In genomic region chr2:70560040-70560439, GRCh38 we compare ENCODE assay signal across 35 cellular contexts. TPM values are rescaled to one million over a fixed set of nuclear protein-coding genes. Genes with fewer than 3 reads are reported as not detected.
"Had no signal": no experiment of that assay in that cellular context is flagged by ENCODE, and none has a peak within 500 bp of the region (broad histone marks: within the 10 kb centered on the region; RNA-seq: fewer than 3 reads in every experiment).

No MANE protein-coding gene starts in this region.

- FAIRE-seq: endometrium, endothelial cell of umbilical vein had no signal

- H3K4me3 Mint-ChIP-seq: activated CD4-positive, alpha-beta memory T cell treated with anti-CD3 and anti-CD28 coated beads, Interleukin-2, amount 10 ng/mL, durations not matched to agents 7 days and 5 days; activated CD4-positive, alpha-beta T cell treated with anti-CD3 and anti-CD28 coated beads, Interleukin-2, amount 10 ng/mL, durations not matched to agents 7 days and 5 days; activated naive CD4-positive, alpha-beta T cell treated with anti-CD3 and anti-CD28 coated beads, Interleukin-2, amount 10 ng/mL, durations not matched to agents 7 days and 5 days; activated naive CD8-positive, alpha-beta T cell treated with anti-CD3 and anti-CD28 coated beads, Interleukin-2, amount 10 ng/mL, durations not matched to agents 7 days and 5 days; activated T-cell treated with anti-CD3 and anti-CD28 coated beads, Interleukin-2, amount 50 U/mL, for 24 hours; activated T-cell treated with anti-CD3 and anti-CD28 coated beads, Interleukin-2, amount 50 U/mL, for 72 hours; brain; T-helper 2 cell treated with Interferon-gamma antibody and Interleukin-4, amounts not matched to agents 5 μg/mL and 100 μg/mL, for 36 hours; WTC11 had no signal

- H3K4me2 ChIP-seq: hepatocyte had no signal

- H3K27ac Mint-ChIP-seq: activated CD4-positive, alpha-beta memory T cell treated with anti-CD3 and anti-CD28 coated beads, Interleukin-2, amount 10 ng/mL, durations not matched to agents 7 days and 5 days; activated CD4-positive, alpha-beta T cell treated with anti-CD3 and anti-CD28 coated beads, Interleukin-2, amount 10 ng/mL, durations not matched to agents 7 days and 5 days; activated naive CD4-positive, alpha-beta T cell treated with anti-CD3 and anti-CD28 coated beads, Interleukin-2, amount 10 ng/mL, durations not matched to agents 7 days and 5 days; activated naive CD4-positive, alpha-beta T cell treated with anti-CD3 and anti-CD28 coated beads, Interleukin-2, amount 50 U/mL, for 72 hours; activated naive CD8-positive, alpha-beta T cell treated with anti-CD3 and anti-CD28 coated beads, Interleukin-2, amount 10 ng/mL, durations not matched to agents 7 days and 5 days; activated T-cell treated with anti-CD3 and anti-CD28 coated beads, Interleukin-2, amount 50 U/mL, for 24 hours; activated T-cell treated with anti-CD3 and anti-CD28 coated beads, Interleukin-2, amount 50 U/mL, for 72 hours; brain; T-helper 2 cell treated with Interferon-gamma antibody and Interleukin-4, amounts not matched to agents 5 μg/mL and 100 μg/mL, for 36 hours; WTC11 had no signal

- H3K9me3 ChIP-seq: ascending aorta, breast epithelium, colonic mucosa, esophagus squamous epithelium, gastroesophageal sphincter, heart right ventricle had no signal

- H3K27ac ChIP-seq: ascending aorta, breast epithelium, cardiac muscle cell, colonic mucosa, epithelial cell of prostate, esophagus squamous epithelium, gastroesophageal sphincter, heart right ventricle, hepatocyte, VCaP had no signal

- ATAC-seq: activated naive CD4-positive, alpha-beta T cell treated with anti-CD3 and anti-CD28 coated beads, Interleukin-2, amount 50 U/mL, for 72 hours; activated T-cell treated with anti-CD3 and anti-CD28 coated beads, Interleukin-2, amount 50 U/mL, for 72 hours; gastroesophageal sphincter; heart right ventricle had no signal

- H3K36me3 ChIP-seq: ascending aorta, breast epithelium, cardiac muscle cell, colonic mucosa, esophagus squamous epithelium, gastroesophageal sphincter, heart right ventricle had no signal

- H3K4me1 Mint-ChIP-seq: activated naive CD8-positive, alpha-beta T cell treated with anti-CD3 and anti-CD28 coated beads, Interleukin-2, amount 10 ng/mL, durations not matched to agents 7 days and 5 days; WTC11 had no signal

- DNase-seq: activated CD4-positive, alpha-beta memory T cell treated with anti-CD3 and anti-CD28 coated beads, Interleukin-2, amount 10 ng/mL, durations not matched to agents 7 days and 5 days; activated CD4-positive, alpha-beta T cell treated with anti-CD3 and anti-CD28 coated beads for 1 hour; activated CD4-positive, alpha-beta T cell treated with anti-CD3 and anti-CD28 coated beads for 4 hours; activated CD4-positive, alpha-beta T cell treated with anti-CD3 and anti-CD28 coated beads, Interleukin-2, amount 10 ng/mL, durations not matched to agents 7 days and 5 days; activated CD4-positive, alpha-beta T cell treated with anti-CD3 and anti-CD28 coated beads, Interleukin-2, amount 50 U/mL, for 4 hours; activated CD8-positive, alpha-beta memory T cell treated with anti-CD3 and anti-CD28 coated beads, Interleukin-2, amount 50 U/mL, for 48 hours; activated gamma-delta T cell; activated naive CD4-positive, alpha-beta T cell; activated naive CD4-positive, alpha-beta T cell treated with anti-CD3 and anti-CD28 coated beads, Interleukin-2, amount 10 ng/mL, durations not matched to agents 7 days and 5 days; activated naive CD8-positive, alpha-beta T cell treated with anti-CD3 and anti-CD28 coated beads, Interleukin-2, amount 10 ng/mL, durations not matched to agents 7 days and 5 days; activated T-cell treated with anti-CD3 and anti-CD28 coated beads for 4 hours; activated T-cell treated with anti-CD3 and anti-CD28 coated beads, Interleukin-2, amount 50 U/mL, for 24 hours; activated T-cell treated with anti-CD3 and anti-CD28 coated beads, Interleukin-2, amount 50 U/mL, for 72 hours; central memory CD4-positive, alpha-beta T cell; cerebellar nuclear complex; colonic mucosa; effector CD8-positive, alpha-beta T cell; esophagus squamous epithelium; foreskin melanocyte; heart right ventricle had no signal

- H3K27me3 ChIP-seq: ascending aorta, cardiac muscle cell, colonic mucosa had no signal

- H3K79me2 ChIP-seq: hepatocyte had no signal

- H3K4me1 ChIP-seq: ascending aorta, breast epithelium, gastroesophageal sphincter, heart right ventricle had no signal

- H3K9me3 Mint-ChIP-seq: activated CD4-positive, alpha-beta memory T cell treated with anti-CD3 and anti-CD28 coated beads, Interleukin-2, amount 10 ng/mL, durations not matched to agents 7 days and 5 days; activated CD4-positive, alpha-beta T cell treated with anti-CD3 and anti-CD28 coated beads, Interleukin-2, amount 10 ng/mL, durations not matched to agents 7 days and 5 days; activated naive CD4-positive, alpha-beta T cell treated with anti-CD3 and anti-CD28 coated beads, Interleukin-2, amount 10 ng/mL, durations not matched to agents 7 days and 5 days; activated naive CD4-positive, alpha-beta T cell treated with anti-CD3 and anti-CD28 coated beads, Interleukin-2, amount 50 U/mL, for 72 hours; activated naive CD8-positive, alpha-beta T cell treated with anti-CD3 and anti-CD28 coated beads, Interleukin-2, amount 10 ng/mL, durations not matched to agents 7 days and 5 days; activated T-cell treated with anti-CD3 and anti-CD28 coated beads, Interleukin-2, amount 50 U/mL, for 24 hours; activated T-cell treated with anti-CD3 and anti-CD28 coated beads, Interleukin-2, amount 50 U/mL, for 72 hours; T-helper 2 cell treated with Interferon-gamma antibody and Interleukin-4, amounts not matched to agents 5 μg/mL and 100 μg/mL, for 36 hours had no signal

- H3K4me3 ChIP-seq: ascending aorta, breast epithelium, cardiac muscle cell, colonic mucosa, esophagus squamous epithelium, gastroesophageal sphincter, heart right ventricle, hepatocyte had no signal

- H2AFZ ChIP-seq: hepatocyte had no signal

- H3K36me3 Mint-ChIP-seq: activated naive CD4-positive, alpha-beta T cell treated with anti-CD3 and anti-CD28 coated beads, Interleukin-2, amount 10 ng/mL, durations not matched to agents 7 days and 5 days; activated naive CD4-positive, alpha-beta T cell treated with anti-CD3 and anti-CD28 coated beads, Interleukin-2, amount 50 U/mL, for 72 hours; activated naive CD8-positive, alpha-beta T cell treated with anti-CD3 and anti-CD28 coated beads, Interleukin-2, amount 10 ng/mL, durations not matched to agents 7 days and 5 days; brain; WTC11 had no signal

RNA-seq across cellular contexts. Expression of gene TGFA, which starts 6.4 kb away (rescaled TPM):
- total RNA-seq: activated CD4-positive, alpha-beta memory T cell treated with anti-CD3 and anti-CD28 coated beads, Interleukin-2, amount 10 ng/mL, durations not matched to agents 7 days and 5 days; fibroblast of lung; fibroblast of villous mesenchyme had no signal
- polyA plus RNA-seq: cardiac muscle cell had no signal
